Comparison of ENCODE assay signal across 30 cellular contexts in genomic region chr3:74538669-74539068, GRCh38.
"Had no signal": no experiment of that assay in that cellular context is flagged by ENCODE, and none has a peak within 500 bp of the region (broad histone marks: within the 10 kb centered on the region; RNA-seq: fewer than 3 reads in every experiment).

No MANE protein-coding gene starts in this region.

- H3K36me3 ChIP-seq: esophagus muscularis mucosa, gastrocnemius medialis had no signal

- ATAC-seq: activated T-helper 17 cell treated with anti-CD3 and anti-CD28 coated beads, Interleukin-2, amount 50 U/mL, for 72 hours; body of pancreas; effector memory CD8-positive, alpha-beta T cell; foreskin keratinocyte; gastrocnemius medialis; T-helper 17 cell had no signal

- DNase-seq: activated CD4-positive, alpha-beta memory T cell treated with anti-CD3 and anti-CD28 coated beads, Interleukin-2, amount 10 ng/mL, durations not matched to agents 7 days and 5 days; activated CD4-positive, alpha-beta T cell treated with anti-CD3 and anti-CD28 coated beads for 4 hours; activated CD4-positive, alpha-beta T cell treated with anti-CD3 and anti-CD28 coated beads, Interleukin-2, amount 10 ng/mL, durations not matched to agents 7 days and 5 days; activated CD4-positive, alpha-beta T cell treated with anti-CD3 and anti-CD28 coated beads, Interleukin-2, amount 50 U/mL, for 4 hours; activated CD4-positive, CD25-positive, alpha-beta regulatory T cell; activated CD4-positive, CD25-positive, alpha-beta regulatory T cell treated with anti-CD3 and anti-CD28 coated beads, Interleukin-2, amount 50 U/mL, for 72 hours; activated CD8-positive, alpha-beta memory T cell treated with anti-CD3 and anti-CD28 coated beads, Interleukin-2, amount 50 U/mL, for 48 hours; activated effector memory CD4-positive, alpha-beta T cell treated with Interleukin-2 at 50 U/mL for 16 hours; activated gamma-delta T cell treated with Interleukin-2 at 50 U/mL for 16 hours; activated naive CD4-positive, alpha-beta T cell treated with anti-CD3 and anti-CD28 coated beads, Interleukin-2, amount 50 U/mL, for 16 hours; activated naive CD4-positive, alpha-beta T cell treated with Interleukin-2 at 50 U/mL for 16 hours; activated T-cell treated with anti-CD3 and anti-CD28 coated beads for 4 hours; activated T-cell treated with anti-CD3 and anti-CD28 coated beads, Interleukin-2, amount 50 U/mL, for 24 hours; amniotic stem cell; anterior cingulate cortex; body of pancreas; caudate nucleus; cortex of kidney; dermis blood vessel endothelial cell; effector CD4-positive, alpha-beta T cell; effector memory CD8-positive, alpha-beta T cell; erythroblast; foreskin keratinocyte; gastrocnemius medialis; glutamatergic neuron; T-helper 1 cell; T-helper 17 cell; T1000 had no signal

- H3K4me3 ChIP-seq: body of pancreas, esophagus muscularis mucosa, gastrocnemius medialis had no signal

- H3K9me3 ChIP-seq: body of pancreas, esophagus muscularis mucosa, gastrocnemius medialis had no signal

- H3K27me3 ChIP-seq: body of pancreas, esophagus muscularis mucosa, foreskin keratinocyte, gastrocnemius medialis had no signal

- H3K4me1 ChIP-seq: body of pancreas, foreskin keratinocyte, gastrocnemius medialis had no signal

- H3K27ac ChIP-seq: body of pancreas, esophagus muscularis mucosa, foreskin keratinocyte, gastrocnemius medialis had no signal
